ENCODE assay signal across 9 cellular contexts in the genomic region with DNA sequence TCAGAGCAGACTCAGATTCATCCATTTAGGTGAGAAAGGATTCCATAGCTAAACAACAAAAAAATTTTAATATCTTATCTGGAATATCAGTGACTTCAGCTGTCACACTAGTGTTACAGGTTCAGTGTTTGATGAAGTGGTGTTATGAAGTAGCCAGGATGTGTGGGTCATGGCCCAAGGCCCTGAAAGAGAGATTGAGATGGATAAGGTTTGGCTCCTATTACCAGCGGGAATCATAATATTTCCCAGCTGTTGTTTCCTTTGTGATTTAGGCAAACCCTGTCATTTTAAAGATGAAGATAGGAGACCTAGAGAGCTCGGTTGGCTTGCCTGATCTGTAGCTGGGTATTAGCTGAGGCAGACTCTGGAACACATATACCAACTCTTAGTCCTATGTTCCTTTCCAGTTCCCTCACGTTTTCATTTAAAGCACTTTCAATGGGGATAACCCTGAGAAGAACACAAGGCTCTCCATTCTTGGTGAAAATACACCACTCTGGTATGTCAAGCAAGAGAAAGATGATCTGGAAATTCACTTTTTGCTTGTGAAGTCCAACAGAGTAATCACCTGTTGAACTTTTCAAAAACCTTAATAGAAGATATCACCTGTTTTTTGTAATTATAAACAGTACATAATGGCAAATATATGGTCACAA. TPM values are rescaled to one million over a fixed set of nuclear protein-coding genes. Genes with fewer than 3 reads are reported as not detected.
"Had no signal": no experiment of that assay in that cellular context is flagged by ENCODE, and none has a peak within 500 bp of the region (broad histone marks: within the 10 kb centered on the region; RNA-seq: fewer than 3 reads in every experiment).

No MANE protein-coding gene starts in this region.

- H3K4me3 ChIP-seq: GM23338 had no signal

- H3K4me2 ChIP-seq: GM23338 had no signal

- H3K27ac Mint-ChIP-seq: GM23338, H9, HFFc6, IgD-negative memory B cell had no signal

- ATAC-seq: GM23338, HepG2 had no signal

- DNase-seq: H9, HCEC 1CT, HFFc6, KBM-7 had no signal

- H2AFZ ChIP-seq: GM23338 had no signal

- H3K4me3 Mint-ChIP-seq: GM23338, H9, HFFc6 had no signal

- H3K36me3 Mint-ChIP-seq: IgD-negative memory B cell had no signal

- H3K4me1 Mint-ChIP-seq: GM23338, H9, IgD-negative memory B cell had no signal

- H3K9me3 Mint-ChIP-seq: GM23338, IgD-negative memory B cell had no signal

- H3K27ac ChIP-seq: HL-60 had no signal

RNA-seq across cellular contexts. Expression of a gene that starts 54.8 kb away (rescaled TPM):
- total RNA-seq: HepG2, HFFc6, HT1080 had no signal
- polyA plus RNA-seq: HepG2, IgD-negative memory B cell had no signal
